Comparison of ENCODE assay signal across 19 cellular contexts in genomic region chr16:21650517-21650916, GRCh38. TPM values are rescaled to one million over a fixed set of nuclear protein-coding genes. Genes with fewer than 3 reads are reported as not detected.
DNase-seq lines count a peak whose midpoint lies in the region; ATAC-seq and TF ChIP-seq lines count a peak whose summit lies in the region.
"Had no signal": no experiment of that assay in that cellular context is flagged by ENCODE, and none has a peak within 500 bp of the region (broad histone marks: within the 10 kb centered on the region; RNA-seq: fewer than 3 reads in every experiment).

No MANE protein-coding gene starts in this region.

- CTCF ChIA-PET in activated CD8-positive, alpha-beta T cell treated with anti-CD3 and anti-CD28 coated beads for 36 hours (lab: Charles Lee) = interaction anchor here (0.6 to 1.2 kb wide), 3 partner anchors 58 to 66 kb away, joined by 3 to 5 read pairs (median 4); no protein-coding TSS in a partner anchor
- CTCF ChIA-PET in activated CD8-positive, alpha-beta T cell treated with anti-CD3 and anti-CD28 coated beads, Interleukin-2, amount 10 ng/mL, durations not matched to agents 7 days and 5 days (lab: Charles Lee) = interaction anchor here (0.9 kb wide), 1 partner anchor 58 kb away, joined by 3 read pairs; no protein-coding TSS in a partner anchor

- ATAC-seq in activated CD8-positive, alpha-beta T cell treated with anti-CD3 and anti-CD28 coated beads for 36 hours = no peak
- ATAC-seq in activated CD8-positive, alpha-beta T cell treated with anti-CD3 and anti-CD28 coated beads, Interleukin-2, amount 10 ng/mL, durations not matched to agents 7 days and 5 days = no peak
- no peak for ATAC-seq in GM21528 (IDR thresholded peaks at IDR 0.05; ENCODE audit: low FRiP score, unreplicated experiment)
- ATAC-seq in HG02938 (IDR thresholded peaks at IDR 0.05; ENCODE audit: unreplicated experiment) = no peak
- ATAC-seq: activated CD4-positive, alpha-beta T cell treated with anti-CD3 and anti-CD28 coated beads for 36 hours; Panc1; stimulated activated effector memory CD8-positive, alpha-beta T cell treated with anti-CD3 and anti-CD28 coated beads, Interleukin-12 subunit alpha, Interleukin-12 subunit beta, amount 100 ng/mL, for 72 hours; T-cell had no signal

- no peaks in the 10 kb centered on the region for H3K9me3 Mint-ChIP-seq in activated CD8-positive, alpha-beta T cell treated with anti-CD3 and anti-CD28 coated beads for 36 hours
- H3K9me3 Mint-ChIP-seq in activated CD8-positive, alpha-beta T cell treated with anti-CD3 and anti-CD28 coated beads, Interleukin-2, amount 10 ng/mL, durations not matched to agents 7 days and 5 days (ENCODE audit: insufficient read depth) = no peaks in the 10 kb centered on the region
- H3K9me3 Mint-ChIP-seq: IgD-negative memory B cell; stimulated activated effector memory CD8-positive, alpha-beta T cell treated with anti-CD3 and anti-CD28 coated beads, Interleukin-12 subunit alpha, Interleukin-12 subunit beta, amount 100 ng/mL, for 72 hours; T-cell had no signal

- intact Hi-C loops in activated CD8-positive, alpha-beta T cell treated with anti-CD3 and anti-CD28 coated beads for 36 hours (cut with micrococcal nuclease) = no loop called here

- no peaks in the 10 kb centered on the region for H3K27me3 Mint-ChIP-seq in activated CD8-positive, alpha-beta T cell treated with anti-CD3 and anti-CD28 coated beads for 36 hours
- no peaks in the 10 kb centered on the region for H3K27me3 Mint-ChIP-seq in activated CD8-positive, alpha-beta T cell treated with anti-CD3 and anti-CD28 coated beads, Interleukin-2, amount 10 ng/mL, durations not matched to agents 7 days and 5 days (ENCODE audit: low read depth)
- H3K27me3 Mint-ChIP-seq: activated CD4-positive, alpha-beta T cell treated with anti-CD3 and anti-CD28 coated beads for 36 hours; IgD-negative memory B cell; T-cell had no signal

- H3K27ac Mint-ChIP-seq in activated CD8-positive, alpha-beta T cell treated with anti-CD3 and anti-CD28 coated beads for 36 hours = peak overlapping the region; percentile 20
- H3K27ac Mint-ChIP-seq in activated CD8-positive, alpha-beta T cell treated with anti-CD3 and anti-CD28 coated beads, Interleukin-2, amount 10 ng/mL, durations not matched to agents 7 days and 5 days = no peak overlapping the region
- H3K27ac Mint-ChIP-seq: activated CD4-positive, alpha-beta T cell treated with anti-CD3 and anti-CD28 coated beads for 36 hours; stimulated activated effector memory CD8-positive, alpha-beta T cell treated with anti-CD3 and anti-CD28 coated beads, Interleukin-12 subunit alpha, Interleukin-12 subunit beta, amount 100 ng/mL, for 72 hours had no signal

- H3K4me3 Mint-ChIP-seq in activated CD8-positive, alpha-beta T cell treated with anti-CD3 and anti-CD28 coated beads for 36 hours = no peak overlapping the region
- H3K4me3 Mint-ChIP-seq in activated CD8-positive, alpha-beta T cell treated with anti-CD3 and anti-CD28 coated beads, Interleukin-2, amount 10 ng/mL, durations not matched to agents 7 days and 5 days = no peak overlapping the region
- H3K4me3 Mint-ChIP-seq: activated CD4-positive, alpha-beta T cell treated with anti-CD3 and anti-CD28 coated beads for 36 hours; stimulated activated effector memory CD8-positive, alpha-beta T cell treated with anti-CD3 and anti-CD28 coated beads, Interleukin-12 subunit alpha, Interleukin-12 subunit beta, amount 100 ng/mL, for 72 hours; T-cell had no signal

- no peak for DNase-seq in activated CD8-positive, alpha-beta T cell treated with anti-CD3 and anti-CD28 coated beads for 36 hours
- no peak for DNase-seq in activated CD8-positive, alpha-beta T cell treated with anti-CD3 and anti-CD28 coated beads, Interleukin-2, amount 10 ng/mL, durations not matched to agents 7 days and 5 days
- peak; percentile 80 for DNase-seq in NOMO-1 treated with dmso at 0.1 percent for 144 hours (lab: John Stamatoyannopoulos, UW; ENCODE audit: unreplicated experiment)
- peak; percentile 35 for DNase-seq in choroid plexus epithelial cell (ENCODE audit: low read depth)
- DNase-seq in putamen (ENCODE audit: low spot score) = peak; percentile 76
- DNase-seq in T1000 (lab: John Stamatoyannopoulos, UW) = no peak
- DNase-seq: activated CD4-positive, alpha-beta T cell treated with anti-CD3 and anti-CD28 coated beads for 36 hours; activated T-cell treated with anti-CD3 and anti-CD28 coated beads, Interleukin-2, amount 50 U/mL, for 1 hour; amniotic stem cell; Caco-2; NCI-H1436; NCI-H446; T-cell had no signal

- no peak for TF ChIP-seq CTCF in activated CD8-positive, alpha-beta T cell treated with anti-CD3 and anti-CD28 coated beads for 36 hours (IDR thresholded peaks at IDR 0.05)
- TF ChIP-seq CTCF in choroid plexus epithelial cell (conservative IDR thresholded peaks at IDR 0.05; ENCODE audit: low read depth, low read length) = no peak

- H3K4me1 Mint-ChIP-seq in activated CD8-positive, alpha-beta T cell treated with anti-CD3 and anti-CD28 coated beads for 36 hours (ENCODE audit: low read depth) = peaks cover 56% of the 10 kb centered on the region
- peaks cover 52% of the 10 kb centered on the region for H3K4me1 Mint-ChIP-seq in activated CD8-positive, alpha-beta T cell treated with anti-CD3 and anti-CD28 coated beads, Interleukin-2, amount 10 ng/mL, durations not matched to agents 7 days and 5 days (ENCODE audit: low read depth)

- H3K36me3 Mint-ChIP-seq in activated CD8-positive, alpha-beta T cell treated with anti-CD3 and anti-CD28 coated beads for 36 hours (ENCODE audit: low read depth) = peaks cover 15% of the 10 kb centered on the region
- H3K36me3 Mint-ChIP-seq in activated CD8-positive, alpha-beta T cell treated with anti-CD3 and anti-CD28 coated beads, Interleukin-2, amount 10 ng/mL, durations not matched to agents 7 days and 5 days (ENCODE audit: low read depth) = peaks cover 13% of the 10 kb centered on the region
- H3K36me3 Mint-ChIP-seq: IgD-negative memory B cell had no signal

- POLR2A ChIA-PET in activated CD8-positive, alpha-beta T cell treated with anti-CD3 and anti-CD28 coated beads for 36 hours (lab: Charles Lee) = interaction anchor here (0.7 kb wide), 1 partner anchor 1860 kb away, joined by 4 read pairs; no protein-coding TSS in a partner anchor
- POLR2A ChIA-PET in activated CD8-positive, alpha-beta T cell treated with anti-CD3 and anti-CD28 coated beads, Interleukin-2, amount 10 ng/mL, durations not matched to agents 7 days and 5 days (lab: Charles Lee) = no interaction called here

- no peak overlapping the region for H3K4me3 ChIP-seq in choroid plexus epithelial cell (ENCODE audit: low read depth, low read length)

RNA-seq across cellular contexts. Expression of gene IGSF6, which starts 1.9 kb away (rescaled TPM):
- total RNA-seq in activated CD8-positive, alpha-beta T cell treated with anti-CD3 and anti-CD28 coated beads for 36 hours = under 1 TPM in 1 of 2 experiments, not detected in 1; 0.20 TPM
- total RNA-seq in activated CD8-positive, alpha-beta T cell treated with anti-CD3 and anti-CD28 coated beads, Interleukin-2, amount 10 ng/mL, durations not matched to agents 7 days and 5 days = under 1 TPM; 0.24 to 0.34 TPM
- total RNA-seq: Caco-2, lung microvascular endothelial cell had no signal

RNA-seq across cellular contexts. Expression of gene OTOA, which starts 13.3 kb away (rescaled TPM):
- under 1 TPM in 1 of 2 experiments, not detected in 1; 0.09 TPM for total RNA-seq in activated CD8-positive, alpha-beta T cell treated with anti-CD3 and anti-CD28 coated beads for 36 hours
- not detected for total RNA-seq in activated CD8-positive, alpha-beta T cell treated with anti-CD3 and anti-CD28 coated beads, Interleukin-2, amount 10 ng/mL, durations not matched to agents 7 days and 5 days
- total RNA-seq: Caco-2 had no signal

RNA-seq across cellular contexts. Expression of gene METTL9, which starts 51.1 kb away (rescaled TPM):
- total RNA-seq in activated CD8-positive, alpha-beta T cell treated with anti-CD3 and anti-CD28 coated beads for 36 hours = 100 to 1,000 TPM; 116 to 122 TPM
- 100 to 1,000 TPM in 1 of 2 experiments, 10 to 100 TPM in 1; 99.2 to 101 TPM for total RNA-seq in activated CD8-positive, alpha-beta T cell treated with anti-CD3 and anti-CD28 coated beads, Interleukin-2, amount 10 ng/mL, durations not matched to agents 7 days and 5 days

Comparison
In these comparisons a context has a peak if more than half of its experiments do, and no peak if none do; other contexts are left out.
1. DNase-seq: peak in NOMO-1 treated with dmso at 0.1 percent for 144 hours (single experiment), choroid plexus epithelial cell (single experiment) and putamen (single experiment); none in activated CD8-positive, alpha-beta T cell treated with anti-CD3 and anti-CD28 coated beads for 36 hours (single experiment), activated CD8-positive, alpha-beta T cell treated with anti-CD3 and anti-CD28 coated beads, Interleukin-2, amount 10 ng/mL, durations not matched to agents 7 days and 5 days (single experiment) and T1000 (single experiment).